In the genomic region with DNA sequence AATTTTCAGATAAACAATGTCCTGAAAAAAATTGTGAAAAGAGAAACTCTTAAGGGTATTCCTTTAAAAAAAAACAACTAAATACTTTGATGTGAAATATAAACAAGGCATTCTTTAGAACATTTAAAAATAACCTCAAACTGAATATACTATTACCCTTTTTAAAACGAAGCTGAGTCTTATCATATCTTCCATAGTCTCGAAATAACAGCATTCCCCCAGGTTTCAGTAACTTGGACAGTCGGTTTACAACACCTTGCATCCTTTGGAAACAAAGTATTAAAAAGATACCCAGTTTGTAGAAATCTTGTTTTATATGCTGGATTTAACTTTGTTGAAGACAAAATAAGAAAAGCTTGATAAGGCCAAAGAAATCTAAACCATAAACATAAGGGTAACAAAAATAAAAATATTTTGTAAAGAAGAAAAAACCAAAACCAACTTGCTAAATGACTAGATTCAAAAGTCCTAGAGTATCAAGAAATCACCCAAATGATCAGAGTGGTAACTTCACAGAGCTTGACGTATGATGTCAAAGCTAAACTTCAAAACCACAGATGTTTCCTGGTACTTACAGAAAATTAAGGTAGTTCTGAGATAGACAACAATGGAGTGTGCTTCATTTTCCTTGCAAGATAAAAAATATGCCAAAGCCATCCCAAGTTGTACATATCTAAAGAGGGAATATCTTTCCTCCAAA, we compare ENCODE assay signal across 10 cellular contexts.
DNase-seq lines count a peak whose midpoint lies in the region; ATAC-seq and TF ChIP-seq lines count a peak whose summit lies in the region.
"Had no signal": no experiment of that assay in that cellular context is flagged by ENCODE, and none has a peak within 500 bp of the region (broad histone marks: within the 10 kb centered on the region; RNA-seq: fewer than 3 reads in every experiment).

No MANE protein-coding gene starts in this region.

- WGBS in testis, 2 donors = 73 to 79% methylated on average over 4 of the region's 4 CpGs

- peaks cover 20% of the 10 kb centered on the region for H3K36me3 Mint-ChIP-seq in osteocyte (ENCODE audit: unreplicated experiment)

- ATAC-seq in GM18520 (IDR thresholded peaks at IDR 0.05; ENCODE audit: unreplicated experiment) = peak; percentile 39
- peak; percentile 42 for ATAC-seq in HG02884 (IDR thresholded peaks at IDR 0.05; ENCODE audit: unreplicated experiment)
- ATAC-seq in lower lobe of right lung = no peak

- TF ChIP-seq POLR2A in testis (IDR thresholded peaks at IDR 0.05) = no peak

- no peak overlapping the region for H3K4me3 Mint-ChIP-seq in osteocyte (ENCODE audit: unreplicated experiment)

- peak overlapping the region; percentile 62; the same call in 1 of the 2 replicates for H3K27ac ChIP-seq in WERI-Rb-1
- H3K27ac ChIP-seq in lower lobe of right lung = no peak overlapping the region
- H3K27ac ChIP-seq in testis = no peak overlapping the region

- H3K27me3 Mint-ChIP-seq in osteocyte (ENCODE audit: unreplicated experiment) = no peaks in the 10 kb centered on the region

- peaks cover 37% of the 10 kb centered on the region for H3K4me1 Mint-ChIP-seq in osteocyte (ENCODE audit: unreplicated experiment)

- H3K9me3 Mint-ChIP-seq in osteocyte (ENCODE audit: unreplicated experiment) = no peaks in the 10 kb centered on the region

- H3K27ac Mint-ChIP-seq in osteocyte (ENCODE audit: unreplicated experiment) = peak overlapping the region; percentile 77

- H3K36me3 ChIP-seq in WERI-Rb-1 (peaks cover 4% of the 10 kb centered on the region; the same call in 1 of the 2 replicates), lower lobe of right lung (no peaks in the 10 kb centered on the region), testis (ENCODE audit: low read depth, missing control alignments) (no peaks in the 10 kb centered on the region)

- H3K9me3 ChIP-seq in WERI-Rb-1 (ENCODE audit: severe bottlenecking) = no peaks in the 10 kb centered on the region
- H3K9me3 ChIP-seq in lower lobe of right lung = no peaks in the 10 kb centered on the region
- H3K9me3 ChIP-seq in testis = no peaks in the 10 kb centered on the region

- in situ Hi-C loops in GM13976 (cut with MboI; ENCODE audit: low sequenced_read_pairs, unreplicated experiment) = loop anchor here (10.0 kb wide), 1 partner anchor 89 kb away; no protein-coding TSS in a partner anchor

- H3K4me1 ChIP-seq in lower lobe of right lung (no peaks in the 10 kb centered on the region), testis (no peaks in the 10 kb centered on the region)

- H3K4me3 ChIP-seq in WERI-Rb-1 (ENCODE audit: low read depth, low read length) (no peak overlapping the region), lower lobe of right lung (no peak overlapping the region), testis (no peak overlapping the region)

- DNase-seq in WERI-Rb-1 (no peak), osteocyte (ENCODE audit: extremely low spot score, unreplicated experiment) (no peak), lower lobe of right lung (no peak), testis (no peak), GM13976 (ENCODE audit: low spot score) (no peak)
- DNase-seq: glutamatergic neuron, mesenchymal stem cell, SHP77 treated with DMSO at 0.1 percent for 48 hours had no signal

- H3K27me3 ChIP-seq in WERI-Rb-1 (ENCODE audit: insufficient read depth, low read depth, severe bottlenecking) = no peaks in the 10 kb centered on the region
- H3K27me3 ChIP-seq in lower lobe of right lung (ENCODE audit: low read depth) = no peaks in the 10 kb centered on the region
- no peaks in the 10 kb centered on the region for H3K27me3 ChIP-seq in testis

- intact Hi-C loops in lower lobe of right lung (cut with DNase I) (no loop called here), testis (cut with DNase I; ENCODE audit: low total_unique reads) (no loop called here)

- TF ChIP-seq CTCF in WERI-Rb-1 (IDR thresholded peaks at IDR 0.05; ENCODE audit: low read depth, low read length) = no peak
- TF ChIP-seq CTCF in osteocyte (IDR thresholded peaks at IDR 0.05) = no peak
- no peak for TF ChIP-seq CTCF in lower lobe of right lung (IDR thresholded peaks at IDR 0.05)
- TF ChIP-seq CTCF in testis (IDR thresholded peaks at IDR 0.05) = no peak
- TF ChIP-seq CTCF in GM13976 (IDR thresholded peaks at IDR 0.05; ENCODE audit: borderline replicate concordance, control extremely low read depth, extremely low read depth, insufficient read depth, missing control alignments) = no peak

Comparison
In these comparisons a context has a peak if more than half of its experiments do, and no peak if none do; other contexts are left out.
1. ATAC-seq: peak in GM18520 (single experiment) and HG02884 (single experiment); none in lower lobe of right lung (0 of 2).